ENCODE assay signal across 10 cellular contexts in the genomic region with DNA sequence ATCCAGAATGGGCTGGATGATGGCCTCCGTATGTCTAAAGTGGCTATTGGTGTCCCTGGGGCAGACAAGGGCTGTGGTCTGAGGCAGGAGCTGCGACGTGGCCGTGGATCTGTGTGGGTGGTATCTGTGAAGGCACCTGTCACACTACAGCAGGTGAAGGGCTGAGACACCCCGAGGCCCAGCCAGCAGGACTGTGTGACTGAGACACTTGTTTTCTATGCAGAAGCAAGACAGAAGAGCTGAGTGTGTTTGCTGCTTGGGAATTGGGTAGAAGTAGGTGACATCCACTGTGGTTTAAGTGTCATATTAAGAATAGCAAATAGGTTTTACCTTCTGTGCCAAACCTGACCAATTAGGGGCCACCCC. TPM values are rescaled to one million over a fixed set of nuclear protein-coding genes. Genes with fewer than 3 reads are reported as not detected.
A peak's percentile ranks its signal among the peaks of the same experiment; 100 is the strongest.
DNase-seq lines count a peak whose midpoint lies in the region; ATAC-seq and TF ChIP-seq lines count a peak whose summit lies in the region.
"Had no signal": no experiment of that assay in that cellular context is flagged by ENCODE, and none has a peak within 500 bp of the region (broad histone marks: within the 10 kb centered on the region; RNA-seq: fewer than 3 reads in every experiment).

No MANE protein-coding gene starts in this region.

- H3K4me2 ChIP-seq in OCI-LY3 (ENCODE audit: low read length) = no peak overlapping the region

- peaks cover 11% of the 10 kb centered on the region for H3K79me2 ChIP-seq in OCI-LY3 (ENCODE audit: low read length)

- H3K4me3 Mint-ChIP-seq in memory B cell = no peak overlapping the region

- H3K36me3 ChIP-seq in OCI-LY3 (replicated peaks; ENCODE audit: low read depth, low read length) (peaks cover 82% of the 10 kb centered on the region), adrenal gland (replicated peaks in 1 of 2) (peaks cover 0 to 40% of the 10 kb centered on the region in 2 donors)

- peaks cover 57% of the 10 kb centered on the region for H3K36me3 Mint-ChIP-seq in memory B cell

- peak in 4 of 7 donors; percentile 17 to 57 (median 27) for DNase-seq in adrenal gland
- no peak for DNase-seq in memory B cell (ENCODE audit: low spot score in 2 of 2)
- no peak for DNase-seq in substantia nigra (lab: John Stamatoyannopoulos, UW)
- DNase-seq in ACHN = no peak
- DNase-seq: activated CD4-positive, CD25-positive, alpha-beta regulatory T cell; GF-D8; NK-92 treated with Interleukin-12 subunit alpha and Interleukin-12 subunit beta, amount 100 ng/mL, for 24 hours had no signal

- H3K4me1 ChIP-seq in OCI-LY3 (ENCODE audit: low read length) = peaks cover 46% of the 10 kb centered on the region
- peaks cover 26 to 30% of the 10 kb centered on the region in 2 donors for H3K4me1 ChIP-seq in adrenal gland (replicated peaks in 1 of 2)

- no peaks in the 10 kb centered on the region for H3K27me3 Mint-ChIP-seq in memory B cell

- peaks cover 29% of the 10 kb centered on the region for H3K4me1 Mint-ChIP-seq in memory B cell

- peak overlapping the region; percentile 99 for H3K27ac Mint-ChIP-seq in memory B cell

- ATAC-seq in memory B cell (ENCODE audit: low read depth) (no peak), GM19035 (IDR thresholded peaks at IDR 0.05; ENCODE audit: unreplicated experiment) (no peak), HG03354 (IDR thresholded peaks at IDR 0.05; ENCODE audit: poor library complexity, severe bottlenecking, unreplicated experiment) (no peak)

- WGBS in adrenal gland, 4 donors = 71 to 96% (median 86%) methylated on average over 4 to 5 of the region's 5 CpGs

- H3K27me3 ChIP-seq in OCI-LY3 (ENCODE audit: low read depth, low read length) (no peaks in the 10 kb centered on the region), adrenal gland (no peaks in the 10 kb centered on the region)

- H3K27ac ChIP-seq in OCI-LY3 (ENCODE audit: low read length) = peak overlapping the region; percentile 93; the same call in 1 of the 2 replicates
- H3K27ac ChIP-seq in adrenal gland = peak overlapping the region; percentile 45 to 90 (median 67)
- H3K27ac ChIP-seq in substantia nigra (ENCODE audit: low read depth, low read length, poor library complexity, severe bottlenecking) = peak overlapping the region; percentile 98

- intact Hi-C loops in adrenal gland (cut with DNase I) = no loop called here

- H3K4me3 ChIP-seq in OCI-LY3 (ENCODE audit: low read length) (no peak overlapping the region), adrenal gland (no peak overlapping the region)

- H2AFZ ChIP-seq in OCI-LY3 (ENCODE audit: low read depth, low read length) = no peak overlapping the region

- no peaks in the 10 kb centered on the region for H3K9me3 Mint-ChIP-seq in memory B cell

- H3K9ac ChIP-seq in OCI-LY3 (ENCODE audit: low read length) = no peak overlapping the region

- TF ChIP-seq POLR2A in adrenal gland (IDR thresholded peaks at IDR 0.05) = no peak

- no peak for TF ChIP-seq CTCF in OCI-LY3 (IDR thresholded peaks at IDR 0.05; ENCODE audit: low read depth, low read length)
- TF ChIP-seq CTCF in adrenal gland (IDR thresholded peaks at IDR 0.05) = peak in 1 of 6 experiments; percentile 5

- in situ Hi-C loops in ACHN (cut with HindIII; ENCODE audit: low pct_ligation_motif_present, low pct_unique_long_range_greater_than_20kb, low sequenced_read_pairs) = no loop called here

- H3K9me3 ChIP-seq in OCI-LY3 (ENCODE audit: insufficient read depth, low read length) = peaks cover 3% of the 10 kb centered on the region; the same call in 1 of the 2 replicates
- no peaks in the 10 kb centered on the region for H3K9me3 ChIP-seq in adrenal gland (replicated peaks in 1 of 3)

- no peaks in the 10 kb centered on the region for H4K20me1 ChIP-seq in OCI-LY3 (ENCODE audit: insufficient read depth, low read length)

RNA-seq across cellular contexts. Expression of gene AMPD3, which starts 35.0 kb away (rescaled TPM):
- 10 to 100 TPM; 16.9 to 64.1 (median 45.7) TPM for total RNA-seq in adrenal gland
- polyA plus RNA-seq in adrenal gland = 10 to 100 TPM; 16.5 to 26.0 (median 18.7) TPM

RNA-seq across cellular contexts. Expression of gene RNF141, which starts 51.0 kb away (rescaled TPM):
- 100 to 1,000 TPM in 1 of 8 donors, 10 to 100 TPM in 7; 42.8 to 109 (median 59.5) TPM for total RNA-seq in adrenal gland
- 10 to 100 TPM; 10.3 to 63.5 (median 16.2) TPM for polyA plus RNA-seq in adrenal gland

Comparison
In these comparisons a context has a peak if more than half of its experiments do, and no peak if none do; other contexts are left out.
1. DNase-seq: peak in adrenal gland (4 of 7); none in memory B cell (0 of 2), substantia nigra (0 of 49) and ACHN (single experiment).
2. Peak in every context shown above with its lines, with median percentiles within 50 percentile points of each other: H3K27ac ChIP-seq.